ENCODE assay signal across 25 cellular contexts in the genomic region with DNA sequence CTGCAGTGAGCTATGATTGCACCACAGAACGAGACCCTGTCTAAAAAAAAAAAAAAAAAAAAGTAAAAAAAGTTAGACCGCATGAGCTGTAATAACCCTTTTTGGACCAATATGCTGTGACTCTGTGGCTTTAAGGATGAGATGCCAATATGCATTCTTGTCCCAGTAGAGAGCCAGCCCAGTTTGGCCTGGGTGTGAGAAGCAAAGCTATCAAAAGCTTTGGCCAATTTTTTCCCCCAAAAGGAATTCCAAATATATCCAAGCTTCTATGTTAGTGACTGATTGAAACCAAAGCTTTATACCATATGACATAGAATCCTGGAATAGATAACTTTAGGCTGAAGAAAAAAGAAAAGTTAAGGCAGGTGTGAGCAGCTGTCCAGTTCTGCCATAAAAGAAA.
"Had no signal": no experiment of that assay in that cellular context is flagged by ENCODE, and none has a peak within 500 bp of the region (broad histone marks: within the 10 kb centered on the region; RNA-seq: fewer than 3 reads in every experiment).

No MANE protein-coding gene starts in this region.

- DNase-seq: activated CD4-positive, alpha-beta T cell treated with anti-CD3 and anti-CD28 coated beads, Interleukin-2, amount 10 ng/mL, durations not matched to agents 24 days and 14 days; activated CD4-positive, alpha-beta T cell treated with anti-CD3 and anti-CD28 coated beads, Interleukin-2, amount 50 U/mL, for 48 hours; activated CD4-positive, CD25-positive, alpha-beta regulatory T cell treated with anti-CD3 and anti-CD28 coated beads, Interleukin-2, amount 50 U/mL, for 72 hours; activated effector memory CD4-positive, alpha-beta T cell treated with anti-CD3 and anti-CD28 coated beads, Interleukin-2, amount 50 U/mL, for 16 hours; activated naive CD4-positive, alpha-beta T cell treated with Interleukin-2 at 50 U/mL for 16 hours; activated naive CD8-positive, alpha-beta T cell treated with anti-CD3 and anti-CD28 coated beads, Interleukin-2, amount 50 U/mL, for 24 hours; activated T-cell treated with anti-CD3 and anti-CD28 coated beads, Interleukin-2, amount 50 U/mL, for 4 hours; amniotic stem cell; body of pancreas; central memory CD4-positive, alpha-beta T cell; Kasumi-1; MV-4-11; NCI-H1092 treated with DMSO at 0.1 percent for 48 hours; NCI-H1417 treated with DMSO at 0.1 percent for 48 hours; NCI-H1694 treated with DMSO at 0.1 percent for 48 hours; NCI-H2081; NCI-H510A treated with DMSO at 0.1 percent for 48 hours; NCI-H69; PC-3; SHP77; SW 1271 had no signal

- H3K4me3 ChIP-seq: ascending aorta, body of pancreas, SJSA1 had no signal

- H3K27me3 ChIP-seq: body of pancreas, SJSA1 had no signal

- H3K27ac ChIP-seq: ascending aorta, body of pancreas, SJSA1 had no signal

- H3K4me1 ChIP-seq: ascending aorta, body of pancreas had no signal

- H3K9me3 ChIP-seq: ascending aorta, body of pancreas, SJSA1 had no signal

- H3K36me3 ChIP-seq: ascending aorta, SJSA1 had no signal

- ATAC-seq: activated naive CD4-positive, alpha-beta T cell treated with anti-CD3 and anti-CD28 coated beads, Interleukin-2, amount 50 U/mL, for 72 hours; activated naive CD8-positive, alpha-beta T cell treated with anti-CD3 and anti-CD28 coated beads, Interleukin-2, amount 50 U/mL, for 24 hours; activated T-cell treated with anti-CD3 and anti-CD28 coated beads, Interleukin-2, amount 50 U/mL, for 4 hours; body of pancreas; PC-3; SK-N-SH treated with all-trans-retinoic acid at 6 μM for 48 hours had no signal
